In the genomic region with DNA sequence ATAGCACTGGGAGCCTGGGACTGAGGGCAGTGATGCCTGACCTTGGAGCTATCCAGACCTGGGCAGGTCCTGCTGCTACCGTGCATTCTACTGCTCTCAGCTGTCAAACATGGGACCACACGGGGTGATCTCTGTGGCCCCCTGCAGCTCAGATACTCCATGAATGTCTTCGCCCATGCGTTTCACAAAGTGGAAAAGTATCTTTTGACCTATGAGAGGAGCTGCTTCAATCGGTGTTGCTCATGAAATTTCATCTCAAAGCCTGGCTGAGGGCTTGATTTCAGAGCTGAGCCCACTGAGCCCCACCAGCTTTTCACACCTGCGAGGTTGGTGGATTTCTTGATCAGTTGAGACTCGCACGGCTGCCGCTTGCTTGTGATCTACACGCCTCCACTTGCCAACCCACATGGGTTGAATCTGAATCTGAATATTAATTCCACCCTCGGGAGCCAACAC, we compare ENCODE assay signal across 20 cellular contexts. TPM values are rescaled to one million over a fixed set of nuclear protein-coding genes. Genes with fewer than 3 reads are reported as not detected.
DNase-seq lines count a peak whose midpoint lies in the region; ATAC-seq and TF ChIP-seq lines count a peak whose summit lies in the region.
"Had no signal": no experiment of that assay in that cellular context is flagged by ENCODE, and none has a peak within 500 bp of the region (broad histone marks: within the 10 kb centered on the region; RNA-seq: fewer than 3 reads in every experiment).

No MANE protein-coding gene starts in this region.

- H4K8ac ChIP-seq in H9 (replicated peaks; ENCODE audit: insufficient read length, low read depth, low read length) = no peak overlapping the region

- intact Hi-C loops in breast epithelium (cut with DNase I; ENCODE audit: low total_unique reads) (no loop called here), mammary epithelial cell (cut with micrococcal nuclease) (no loop called here), aorta (cut with DNase I) (no loop called here), Calu3 (cut with micrococcal nuclease; ENCODE audit: unreplicated experiment) (no loop called here)

- no peak overlapping the region for H3K18ac ChIP-seq in H9 (ENCODE audit: insufficient read length, low read depth, low read length)

- H3K27ac ChIP-seq in breast epithelium = no peak overlapping the region
- no peak overlapping the region for H3K27ac ChIP-seq in mammary epithelial cell (ENCODE audit: insufficient read depth, low read depth, low read length)
- no peak overlapping the region for H3K27ac ChIP-seq in foreskin keratinocyte
- H3K27ac ChIP-seq in aorta (ENCODE audit: low read depth in 1 of 2, low read length in 2 of 2) = no peak overlapping the region
- H3K27ac ChIP-seq in H9 (ENCODE audit: insufficient read length, low read depth, low read length) = no peak overlapping the region
- H3K27ac ChIP-seq: ascending aorta, left lung, spleen had no signal

- 39% methylated on average over 11 of the region's 11 CpGs for WGBS in mammary epithelial cell (ENCODE audit: low coverage, missing lambda C conversion rate)
- WGBS in aorta, 2 donors = 49 to 56% methylated on average over 11 of the region's 11 CpGs
- no CpG with 5 or more reads among the region's 11 CpGs for WGBS in H9 (ENCODE audit: extremely low coverage, insufficient read length, low lambda C conversion rate)

- in situ Hi-C loops in mammary epithelial cell (cut with MboI; ENCODE audit: low sequenced_read_pairs in 2 of 2) = no loop called here

- H3K4me3 Mint-ChIP-seq in nephron (peak overlapping the region in 1 of 3 experiments; percentile 31), H9 (no peak overlapping the region), Calu3 (ENCODE audit: low read depth, unreplicated experiment) (no peak overlapping the region)
- H3K4me3 Mint-ChIP-seq: activated naive CD4-positive, alpha-beta T cell treated with anti-CD3 and anti-CD28 coated beads, Interleukin-2, amount 50 U/mL, for 24 hours; activated T-cell treated with anti-CD3 and anti-CD28 coated beads, Interleukin-2, amount 50 U/mL, for 72 hours; B cell; neural crest cell; stimulated activated naive CD8-positive, alpha-beta T cell treated with anti-CD3 and anti-CD28 coated beads, Interleukin-15, Interleukin-2, amounts not matched to agents 100 ng/mL and 50 ng/mL, for 24 hours had no signal

- no peak overlapping the region for H3K4ac ChIP-seq in H9 (ENCODE audit: low read depth, low read length)

- H3K56ac ChIP-seq in H9 (ENCODE audit: insufficient read length, low read depth, low read length) = no peak overlapping the region

- H3K9me3 ChIP-seq in breast epithelium (no peaks in the 10 kb centered on the region), mammary epithelial cell (replicated peaks; ENCODE audit: insufficient read depth, low read length) (no peaks in the 10 kb centered on the region), aorta (ENCODE audit: control insufficient read depth, low read length) (no peaks in the 10 kb centered on the region), H9 (ENCODE audit: control insufficient read depth, low read depth, low read length) (no peaks in the 10 kb centered on the region)
- H3K9me3 ChIP-seq: ascending aorta had no signal

- no peaks in the 10 kb centered on the region for H3K79me2 ChIP-seq in mammary epithelial cell (ENCODE audit: insufficient read depth, low read length)
- no peaks in the 10 kb centered on the region for H3K79me2 ChIP-seq in H9 (ENCODE audit: insufficient read depth, low read length)

- TF ChIP-seq CTCF in breast epithelium (IDR thresholded peaks at IDR 0.05) (no peak), mammary epithelial cell (conservative IDR thresholded peaks at IDR 0.05 in 1 of 2, IDR thresholded peaks at IDR 0.05 in 1 of 2; ENCODE audit: extremely low read depth in 1 of 2, insufficient read depth in 1 of 2, low read depth in 1 of 2, low read length in 2 of 2) (no peak), foreskin keratinocyte (conservative IDR thresholded peaks at IDR 0.05) (peak; percentile 18), nephron (IDR thresholded peaks at IDR 0.05; ENCODE audit: unreplicated experiment in 3 of 3) (no peak), H9 (conservative IDR thresholded peaks at IDR 0.05) (no peak), Calu3 (IDR thresholded peaks at IDR 0.05; ENCODE audit: unreplicated experiment) (no peak)

- H3K36me3 Mint-ChIP-seq in nephron (ENCODE audit: low read depth) = no peaks in the 10 kb centered on the region
- peaks cover 2 to 14% (median 7%) of the 10 kb centered on the region in 3 experiments; a peak in 5 of 7 replicates for H3K36me3 Mint-ChIP-seq in H9 (ENCODE audit: insufficient read depth in 1 of 3, low read depth in 3 of 3)
- no peaks in the 10 kb centered on the region for H3K36me3 Mint-ChIP-seq in Calu3 (ENCODE audit: insufficient read depth, unreplicated experiment)

- ATAC-seq in foreskin keratinocyte = peak; percentile 72
- ATAC-seq in aorta (ENCODE audit: low FRiP score) = peak; percentile 56
- no peak for ATAC-seq in GM19467 (IDR thresholded peaks at IDR 0.05; ENCODE audit: unreplicated experiment)
- ATAC-seq: activated T-cell treated with anti-CD3 and anti-CD28 coated beads, Interleukin-2, amount 50 U/mL, for 72 hours had no signal

- H3K9me3 Mint-ChIP-seq in nephron (peaks cover 9% of the 10 kb centered on the region), H9 (peaks cover 10 to 11% of the 10 kb centered on the region in 2 experiments), Calu3 (ENCODE audit: low read depth, unreplicated experiment) (peaks cover 9% of the 10 kb centered on the region)
- H3K9me3 Mint-ChIP-seq: activated naive CD4-positive, alpha-beta T cell treated with anti-CD3 and anti-CD28 coated beads, Interleukin-2, amount 50 U/mL, for 24 hours; neural crest cell had no signal

- BruUV-seq in mammary epithelial cell (replicated peaks; lab: Mats Ljungman, UMichigan) (no TSS peak), Calu3 (replicated peaks; lab: Mats Ljungman, UMichigan) (no TSS peak)

- no peak overlapping the region for H4K91ac ChIP-seq in H9 (ENCODE audit: insufficient read length, low read depth, low read length)

- CTCF ChIA-PET in mammary epithelial cell (lab: Charles Lee; ENCODE audit: low non-redundant PET) (no interaction called here), Calu3 (lab: Charles Lee) (interaction anchor here (0.6 kb wide), 1 partner anchor 240 kb away, joined by 6 read pairs; no protein-coding TSS in a partner anchor)

- no peak overlapping the region for H2BK12ac ChIP-seq in H9 (ENCODE audit: insufficient read length, low read depth, low read length)

- peaks cover 13% of the 10 kb centered on the region for H3K4me1 Mint-ChIP-seq in nephron
- peaks cover 30 to 31% of the 10 kb centered on the region in 2 experiments for H3K4me1 Mint-ChIP-seq in H9
- no peaks in the 10 kb centered on the region for H3K4me1 Mint-ChIP-seq in Calu3 (ENCODE audit: low read depth, unreplicated experiment)
- H3K4me1 Mint-ChIP-seq: activated naive CD4-positive, alpha-beta T cell treated with anti-CD3 and anti-CD28 coated beads, Interleukin-2, amount 50 U/mL, for 24 hours; B cell had no signal

- no peak overlapping the region for H2BK5ac ChIP-seq in H9 (ENCODE audit: insufficient read length, low read length)

- H3K36me3 ChIP-seq in breast epithelium (no peaks in the 10 kb centered on the region), mammary epithelial cell (ENCODE audit: insufficient read depth, low read length) (no peaks in the 10 kb centered on the region), aorta (ENCODE audit: control insufficient read depth in 1 of 2, insufficient read depth in 2 of 2, low read length in 1 of 2) (no peaks in the 10 kb centered on the region)
- H3K36me3 ChIP-seq: ascending aorta, left lung, spleen had no signal

- no peak overlapping the region for H2BK20ac ChIP-seq in H9 (ENCODE audit: low read depth, low read length, poor library complexity, severe bottlenecking)

- DNase-seq in breast epithelium (ENCODE audit: low spot score in 2 of 2) (no peak), mammary epithelial cell (no peak), foreskin keratinocyte (peak; percentile 32 to 51), aorta (no peak), H9 (no peak), Calu3 (no peak)
- DNase-seq: activated T-cell treated with anti-CD3 and anti-CD28 coated beads, Interleukin-2, amount 50 U/mL, for 72 hours; effector CD8-positive, alpha-beta T cell; left lung; NCI-H2029 treated with DMSO at 0.1 percent for 48 hours; NCI-H510A treated with DMSO at 0.1 percent for 48 hours; spleen; stimulated activated CD4-positive, alpha-beta T cell treated with anti-CD3 and anti-CD28 coated beads, Interleukin-4, amount 100 ng/mL, for 24 hours had no signal

- dilution Hi-C loops in mammary epithelial cell (cut with HindIII; ENCODE audit: low sequenced_read_pairs) = no loop called here

- H3K27me3 Mint-ChIP-seq in nephron (ENCODE audit: low read depth) (peaks cover 5% of the 10 kb centered on the region), H9 (ENCODE audit: low read depth) (no peaks in the 10 kb centered on the region), Calu3 (ENCODE audit: unreplicated experiment) (peaks cover 15% of the 10 kb centered on the region)

- H3K4me2 ChIP-seq in mammary epithelial cell (ENCODE audit: insufficient read depth, low read depth, low read length) = no peak overlapping the region
- no peak overlapping the region for H3K4me2 ChIP-seq in H9 (ENCODE audit: insufficient read depth, insufficient read length, low read length)

- H2AFZ ChIP-seq in mammary epithelial cell (ENCODE audit: low read depth, low read length) (no peak overlapping the region), H9 (ENCODE audit: low read length) (no peak overlapping the region)

- no peaks in the 10 kb centered on the region for H3K79me1 ChIP-seq in H9 (ENCODE audit: insufficient read depth, low read depth, low read length, poor library complexity, severe bottlenecking)

- H2BK15ac ChIP-seq in H9 (ENCODE audit: low read depth, low read length) = no peak overlapping the region

- H3K4me1 ChIP-seq in breast epithelium (no peaks in the 10 kb centered on the region), mammary epithelial cell (ENCODE audit: insufficient read depth, low read length) (no peaks in the 10 kb centered on the region), foreskin keratinocyte (no peaks in the 10 kb centered on the region), aorta (ENCODE audit: control insufficient read depth in 1 of 2, insufficient read depth in 2 of 2, low read length in 2 of 2) (no peaks in the 10 kb centered on the region), H9 (ENCODE audit: insufficient read depth, low read length) (peaks cover 6% of the 10 kb centered on the region; the same call in 1 of the 2 replicates)
- H3K4me1 ChIP-seq: ascending aorta, left lung, spleen had no signal

- no peak overlapping the region for H3K23ac ChIP-seq in H9 (ENCODE audit: insufficient read length, low read depth, low read length)

- H3K27me3 ChIP-seq in breast epithelium (no peaks in the 10 kb centered on the region), mammary epithelial cell (ENCODE audit: insufficient read depth, low read length) (peaks cover 2% of the 10 kb centered on the region), foreskin keratinocyte (peaks cover 3% of the 10 kb centered on the region), aorta (ENCODE audit: control insufficient read depth in 1 of 2, insufficient read depth in 2 of 2, low read length in 1 of 2) (no peaks in the 10 kb centered on the region), H9 (ENCODE audit: insufficient read depth, low read length) (no peaks in the 10 kb centered on the region)
- H3K27me3 ChIP-seq: ascending aorta had no signal

- H3K23me2 ChIP-seq in H9 (ENCODE audit: insufficient read length, low read depth, low read length, poor library complexity, severe bottlenecking) = no peaks in the 10 kb centered on the region

- H3K27ac Mint-ChIP-seq in nephron (peak overlapping the region in 2 of 3 experiments; percentile 19 to 49), H9 (peak overlapping the region in 1 of 3 experiments; percentile 71; a peak in 4 of 7 replicates), Calu3 (ENCODE audit: unreplicated experiment) (no peak overlapping the region)
- H3K27ac Mint-ChIP-seq: activated naive CD4-positive, alpha-beta T cell treated with anti-CD3 and anti-CD28 coated beads, Interleukin-2, amount 50 U/mL, for 24 hours; activated T-cell treated with anti-CD3 and anti-CD28 coated beads, Interleukin-2, amount 50 U/mL, for 72 hours; B cell; stimulated activated naive CD8-positive, alpha-beta T cell treated with anti-CD3 and anti-CD28 coated beads, Interleukin-15, Interleukin-2, amounts not matched to agents 100 ng/mL and 50 ng/mL, for 24 hours had no signal

- H3T11ph ChIP-seq in H9 (ENCODE audit: low read length) = no peak overlapping the region

- H4K5ac ChIP-seq in H9 (ENCODE audit: insufficient read length, low read depth, low read length) = no peak overlapping the region

- H4K20me1 ChIP-seq in mammary epithelial cell (ENCODE audit: insufficient read depth, low read length) = no peaks in the 10 kb centered on the region
- no peaks in the 10 kb centered on the region for H4K20me1 ChIP-seq in H9 (ENCODE audit: control insufficient read depth, insufficient read depth, insufficient read length)

- TF ChIP-seq POLR2A in breast epithelium (IDR thresholded peaks at IDR 0.05) = no peak

- H3K9ac ChIP-seq in mammary epithelial cell (ENCODE audit: insufficient read depth, low read length) = no peak overlapping the region
- no peak overlapping the region for H3K9ac ChIP-seq in H9 (ENCODE audit: extremely low read depth, insufficient read length, low read length)

- no peak overlapping the region for H2BK120ac ChIP-seq in H9 (ENCODE audit: low read depth, low read length, poor library complexity, severe bottlenecking)

- no peak overlapping the region for H3K14ac ChIP-seq in H9 (ENCODE audit: insufficient read depth, low read length)

- H2AK5ac ChIP-seq in H9 (ENCODE audit: insufficient read length, low read length) = no peak overlapping the region

- peak overlapping the region; percentile 5 to 29 (median 6) for H3K4me3 ChIP-seq in breast epithelium
- H3K4me3 ChIP-seq in mammary epithelial cell (replicated peaks in 1 of 3; ENCODE audit: insufficient read depth in 1 of 3, low read depth in 2 of 3, low read length in 3 of 3) = no peak overlapping the region
- no peak overlapping the region for H3K4me3 ChIP-seq in aorta (ENCODE audit: low read length in 2 of 2)
- H3K4me3 ChIP-seq: left lung, spleen had no signal

RNA-seq across cellular contexts. Expression of a gene that starts 35.7 kb away (rescaled TPM):
- 10 to 100 TPM in 2 of 3 donors, 1 to 10 TPM in 1; 7.9 to 23.0 (median 13.8) TPM for total RNA-seq in breast epithelium
- total RNA-seq in mammary epithelial cell = 10 to 100 TPM in 1 of 2 donors, 1 to 10 TPM in 1; 4.8 to 16.6 TPM
- 8.6 TPM for polyA plus RNA-seq in mammary epithelial cell
- polyA minus RNA-seq in mammary epithelial cell = 7.9 TPM
- 18.5 and 23.3 TPM in 2 replicates for total RNA-seq in foreskin keratinocyte
- polyA plus RNA-seq in foreskin keratinocyte = 21.2 and 27.9 TPM in 2 replicates
- total RNA-seq in aorta = 10 to 100 TPM in 1 of 2 donors, 1 to 10 TPM in 1; 6.3 to 10.0 TPM
- polyA plus RNA-seq in aorta = 10 to 100 TPM in 1 of 2 donors, 1 to 10 TPM in 1; 9.7 to 22.3 TPM
- total RNA-seq in H9 (2021) = 16.9 and 18.6 TPM in 2 replicates
- 12.1 and 16.1 TPM in 2 replicates for total RNA-seq in Calu3 (2022)

Comparison
In these comparisons a context has a peak if more than half of its experiments do, and no peak if none do; other contexts are left out.
1. H3K4me3 ChIP-seq: peak in breast epithelium (3 of 3); none in mammary epithelial cell (0 of 3) and aorta (0 of 2).
2. DNase-seq: peak in foreskin keratinocyte (2 of 2); none in breast epithelium (0 of 2), mammary epithelial cell (single experiment), aorta (0 of 2), H9 (single experiment) and Calu3 (single experiment).